In the genomic region with DNA sequence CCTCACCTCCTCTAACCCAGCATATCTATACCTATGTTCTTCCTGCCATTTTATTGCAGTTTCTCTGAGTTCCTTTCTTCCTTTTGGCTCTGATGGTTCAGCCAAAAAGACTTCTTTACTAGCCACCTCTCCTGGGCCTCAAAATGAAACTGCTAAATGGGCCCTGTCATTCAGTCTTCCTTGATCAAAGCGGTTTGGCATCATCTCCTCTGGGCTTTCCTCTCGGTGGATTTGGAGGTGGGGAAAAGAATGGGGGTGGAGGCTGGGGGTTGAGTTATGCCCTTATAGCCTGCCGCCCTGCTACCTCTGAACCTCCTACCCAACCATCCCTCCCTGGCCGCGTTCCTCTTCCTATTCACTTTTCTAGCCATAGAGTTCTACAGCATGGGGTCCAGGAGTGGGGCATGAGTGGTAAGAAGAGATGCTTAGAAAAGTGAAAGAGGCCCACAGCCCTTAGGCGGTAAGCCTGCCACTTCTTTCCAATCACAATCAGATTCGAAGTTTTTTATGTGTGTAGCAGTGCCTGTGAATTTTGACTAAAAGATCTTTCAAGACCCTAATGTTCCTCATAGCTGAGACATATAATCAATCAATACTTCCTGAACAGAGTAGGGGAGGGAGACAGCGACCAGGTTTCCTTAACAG, we compare ENCODE assay signal across 8 cellular contexts. TPM values are rescaled to one million over a fixed set of nuclear protein-coding genes. Genes with fewer than 3 reads are reported as not detected.
A peak's percentile ranks its signal among the peaks of the same experiment; 100 is the strongest.
DNase-seq lines count a peak whose midpoint lies in the region; ATAC-seq, FAIRE-seq and TF ChIP-seq lines count a peak whose summit lies in the region.

No MANE protein-coding gene starts in this region.

- H3K27ac Mint-ChIP-seq in brain, result peak overlapping the region; percentile 33 to 97 (median 71)
- H3K27ac Mint-ChIP-seq in activated CD4-positive, alpha-beta T cell treated with anti-CD3 and anti-CD28 coated beads, Interleukin-2, amount 10 ng/mL, durations not matched to agents 7 days and 5 days, result no peak overlapping the region

- no peaks in the 10 kb centered on the region for H3K27me3 ChIP-seq in right atrium auricular region
- H3K27me3 ChIP-seq in lower lobe of right lung (ENCODE audit: low read depth), result peaks cover 18% of the 10 kb centered on the region
- peaks cover 0 to 35% (median 23%) of the 10 kb centered on the region in 7 donors for H3K27me3 ChIP-seq in spleen (replicated peaks in 1 of 7)

- TF ChIP-seq CTCF in right atrium auricular region (IDR thresholded peaks at IDR 0.05) (no peak), brain (conservative IDR thresholded peaks at IDR 0.05) (no peak), lower lobe of right lung (IDR thresholded peaks at IDR 0.05) (no peak), spleen (IDR thresholded peaks at IDR 0.05 in 8 of 11, conservative IDR thresholded peaks at IDR 0.05 in 3 of 11) (no peak)

- no peaks in the 10 kb centered on the region for H3K36me3 ChIP-seq in right atrium auricular region
- no peaks in the 10 kb centered on the region for H3K36me3 ChIP-seq in lower lobe of right lung
- no peaks in the 10 kb centered on the region for H3K36me3 ChIP-seq in spleen

- H3K27ac ChIP-seq in right atrium auricular region (peak overlapping the region; percentile 75 to 80), lower lobe of right lung (peak overlapping the region; percentile 83), spleen (peak overlapping the region in 4 of 8 donors; percentile 52 to 82 (median 77))

- peaks cover 6% of the 10 kb centered on the region for H3K36me3 Mint-ChIP-seq in brain
- H3K36me3 Mint-ChIP-seq in activated CD4-positive, alpha-beta T cell treated with anti-CD3 and anti-CD28 coated beads, Interleukin-2, amount 10 ng/mL, durations not matched to agents 7 days and 5 days (ENCODE audit: low read depth), result no peaks in the 10 kb centered on the region

- no peak for TF ChIP-seq POLR2A in spleen (IDR thresholded peaks at IDR 0.05)

- H3K4me3 ChIP-seq in right atrium auricular region, result peak overlapping the region; percentile 62 to 82
- peak overlapping the region; percentile 85 for H3K4me3 ChIP-seq in lower lobe of right lung
- peak overlapping the region in 4 of 8 donors; percentile 63 to 92 (median 67) for H3K4me3 ChIP-seq in spleen

- ATAC-seq in lower lobe of right lung, result no peak

- FAIRE-seq in frontal cortex (lab: Jason Lieb, UNC), result no peak

- peaks cover 49% of the 10 kb centered on the region for H3K4me1 Mint-ChIP-seq in brain
- H3K4me1 Mint-ChIP-seq in activated CD4-positive, alpha-beta T cell treated with anti-CD3 and anti-CD28 coated beads, Interleukin-2, amount 10 ng/mL, durations not matched to agents 7 days and 5 days, result peaks cover 7% of the 10 kb centered on the region

- peak overlapping the region; percentile 78 to 86 (median 82) for H3K4me3 Mint-ChIP-seq in brain
- no peak overlapping the region for H3K4me3 Mint-ChIP-seq in activated CD4-positive, alpha-beta T cell treated with anti-CD3 and anti-CD28 coated beads, Interleukin-2, amount 10 ng/mL, durations not matched to agents 7 days and 5 days

- peaks cover 0 to 68% of the 10 kb centered on the region in 2 donors for H3K4me1 ChIP-seq in right atrium auricular region
- peaks cover 63% of the 10 kb centered on the region for H3K4me1 ChIP-seq in lower lobe of right lung
- peaks cover 13 to 90% (median 47%) of the 10 kb centered on the region in 6 donors for H3K4me1 ChIP-seq in spleen

- CTCF ChIA-PET in activated CD4-positive, alpha-beta T cell treated with anti-CD3 and anti-CD28 coated beads, Interleukin-2, amount 10 ng/mL, durations not matched to agents 7 days and 5 days (lab: Charles Lee), result interaction anchor here (0.7 to 1.2 kb wide), 3 partner anchors 78 to 179 kb away, joined by 3 read pairs; no protein-coding TSS in a partner anchor

- intact Hi-C loops in cardiac septum (cut with DNase I) (no loop called here), lower lobe of right lung (cut with DNase I) (no loop called here), spleen (cut with DNase I; ENCODE audit: low total_unique reads) (no loop called here)

- H3K9me3 ChIP-seq in right atrium auricular region, result no peaks in the 10 kb centered on the region
- H3K9me3 ChIP-seq in lower lobe of right lung, result no peaks in the 10 kb centered on the region
- no peaks in the 10 kb centered on the region for H3K9me3 ChIP-seq in spleen

- 64 to 71% (median 70%) methylated on average over 8 of the region's 8 CpGs for WGBS in spleen, 5 donors

- H3K27me3 Mint-ChIP-seq in brain, result peaks cover 17% of the 10 kb centered on the region
- H3K27me3 Mint-ChIP-seq in activated CD4-positive, alpha-beta T cell treated with anti-CD3 and anti-CD28 coated beads, Interleukin-2, amount 10 ng/mL, durations not matched to agents 7 days and 5 days, result peaks cover 31% of the 10 kb centered on the region

- DNase-seq in right atrium auricular region (ENCODE audit: low spot score) (no peak), cardiac septum (ENCODE audit: low spot score) (no peak), lower lobe of right lung (no peak), spleen (no peak), frontal cortex (ENCODE audit: low spot score in 2 of 2) (no peak)
- no peak for DNase-seq in activated CD4-positive, alpha-beta T cell treated with anti-CD3 and anti-CD28 coated beads for 4 hours
- DNase-seq in activated CD4-positive, alpha-beta T cell treated with anti-CD3 and anti-CD28 coated beads, Interleukin-2, amount 10 ng/mL, durations not matched to agents 7 days and 5 days, result no peak

- H3K9me3 Mint-ChIP-seq in brain, result no peaks in the 10 kb centered on the region
- no peaks in the 10 kb centered on the region for H3K9me3 Mint-ChIP-seq in activated CD4-positive, alpha-beta T cell treated with anti-CD3 and anti-CD28 coated beads, Interleukin-2, amount 10 ng/mL, durations not matched to agents 7 days and 5 days

- POLR2A ChIA-PET in activated CD4-positive, alpha-beta T cell treated with anti-CD3 and anti-CD28 coated beads, Interleukin-2, amount 10 ng/mL, durations not matched to agents 7 days and 5 days (lab: Charles Lee), result no interaction called here

RNA-seq across cellular contexts. Expression of a gene that starts 2.5 kb away (rescaled TPM):
- total RNA-seq in right atrium auricular region (10 to 100 TPM in 1 of 2 donors, 1 to 10 TPM in 1; 5.8 to 24.6 TPM), cardiac septum (14.0 TPM), lower lobe of right lung (28.7 TPM), spleen (10 to 100 TPM in 1 of 7 donors, 1 to 10 TPM in 6; 1.4 to 11.0 (median 5.3) TPM), frontal cortex (4.5 TPM)
- polyA plus RNA-seq in brain (ENCODE audit: insufficient read depth, low read depth, low replicate concordance) (0.75 TPM), spleen (1 to 10 TPM in 1 of 3 donors, under 1 TPM in 2; 0.63 to 2.1 (median 0.68) TPM)
- total RNA-seq in activated CD4-positive, alpha-beta T cell treated with anti-CD3 and anti-CD28 coated beads, Interleukin-2, amount 10 ng/mL, durations not matched to agents 7 days and 5 days, result 1 to 10 TPM; 1.3 to 1.4 TPM

RNA-seq across cellular contexts. Expression of a gene that starts 23.0 kb away (rescaled TPM):
- total RNA-seq in right atrium auricular region, result 10 to 100 TPM; 25.8 to 28.7 TPM
- total RNA-seq in cardiac septum, result 16.5 TPM
- polyA plus RNA-seq in brain (ENCODE audit: insufficient read depth, low read depth, low replicate concordance), result 37.9 TPM
- 54.5 TPM for total RNA-seq in lower lobe of right lung
- 10 to 100 TPM; 37.7 to 83.5 (median 50.6) TPM for total RNA-seq in spleen
- polyA plus RNA-seq in spleen, result 10 to 100 TPM; 21.1 to 44.3 (median 31.5) TPM
- total RNA-seq in frontal cortex, result 23.2 TPM
- 10 to 100 TPM; 67.4 to 68.6 TPM for total RNA-seq in activated CD4-positive, alpha-beta T cell treated with anti-CD3 and anti-CD28 coated beads, Interleukin-2, amount 10 ng/mL, durations not matched to agents 7 days and 5 days

RNA-seq across cellular contexts. Expression of a gene that starts 30.1 kb away (rescaled TPM):
- total RNA-seq in right atrium auricular region, result 1 to 10 TPM; 5.0 to 6.8 TPM
- total RNA-seq in cardiac septum, result 3.7 TPM
- polyA plus RNA-seq in brain (ENCODE audit: insufficient read depth, low read depth, low replicate concordance), result 37.3 TPM
- total RNA-seq in lower lobe of right lung, result 9.8 TPM
- 10 to 100 TPM in 6 of 7 donors, 1 to 10 TPM in 1; 7.3 to 27.0 (median 11.3) TPM for total RNA-seq in spleen
- polyA plus RNA-seq in spleen, result 1 to 10 TPM; 7.5 to 8.8 (median 8.0) TPM
- 4.5 TPM for total RNA-seq in frontal cortex
- 10 to 100 TPM in 1 of 2 experiments, 1 to 10 TPM in 1; 9.4 to 11.1 TPM for total RNA-seq in activated CD4-positive, alpha-beta T cell treated with anti-CD3 and anti-CD28 coated beads, Interleukin-2, amount 10 ng/mL, durations not matched to agents 7 days and 5 days

RNA-seq across cellular contexts. Expression of a gene that starts 50.7 kb away (rescaled TPM):
- total RNA-seq in right atrium auricular region, result 10 to 100 TPM; 23.3 to 55.1 TPM
- total RNA-seq in cardiac septum, result 40.2 TPM
- polyA plus RNA-seq in brain (ENCODE audit: insufficient read depth, low read depth, low replicate concordance), result 64.5 TPM
- 37.3 TPM for total RNA-seq in lower lobe of right lung
- 10 to 100 TPM; 31.1 to 44.7 (median 40.6) TPM for total RNA-seq in spleen
- 10 to 100 TPM; 18.6 to 30.6 (median 24.9) TPM for polyA plus RNA-seq in spleen
- 61.1 TPM for total RNA-seq in frontal cortex
- 10 to 100 TPM; 52.6 to 56.8 TPM for total RNA-seq in activated CD4-positive, alpha-beta T cell treated with anti-CD3 and anti-CD28 coated beads, Interleukin-2, amount 10 ng/mL, durations not matched to agents 7 days and 5 days

RNA-seq across cellular contexts. Expression of a gene that starts 54.8 kb away (rescaled TPM):
- 100 to 1,000 TPM; 105 to 122 TPM for total RNA-seq in right atrium auricular region
- total RNA-seq in cardiac septum, result 120 TPM
- 234 TPM for polyA plus RNA-seq in brain (ENCODE audit: insufficient read depth, low read depth, low replicate concordance)
- 71.5 TPM for total RNA-seq in lower lobe of right lung
- total RNA-seq in spleen, result 10 to 100 TPM; 43.1 to 72.3 (median 55.1) TPM
- 10 to 100 TPM; 36.5 to 80.1 (median 60.9) TPM for polyA plus RNA-seq in spleen
- 194 TPM for total RNA-seq in frontal cortex
- 10 to 100 TPM; 60.4 to 60.7 TPM for total RNA-seq in activated CD4-positive, alpha-beta T cell treated with anti-CD3 and anti-CD28 coated beads, Interleukin-2, amount 10 ng/mL, durations not matched to agents 7 days and 5 days
